ENCODE assay signal across 9 cellular contexts in the genomic region with DNA sequence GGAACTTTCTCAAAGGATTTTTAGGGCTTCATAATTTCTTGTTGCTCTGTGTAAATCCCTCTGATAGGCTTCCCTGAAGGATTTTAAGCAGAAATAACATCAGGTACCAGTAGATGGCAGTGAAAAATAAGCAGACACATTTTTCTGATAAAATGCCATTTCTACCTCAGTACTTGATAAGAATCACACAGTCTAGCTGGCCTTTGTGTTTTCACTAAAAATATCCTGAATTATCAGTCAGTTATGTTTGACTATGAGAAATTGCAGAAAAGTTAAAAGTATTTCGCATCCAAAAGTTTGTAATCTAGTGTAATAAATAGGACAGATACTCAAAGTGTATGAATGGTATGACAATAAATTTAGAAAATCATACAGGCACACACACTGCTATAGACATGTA.
DNase-seq lines count a peak whose midpoint lies in the region; ATAC-seq, FAIRE-seq and TF ChIP-seq lines count a peak whose summit lies in the region.
"Had no signal": no experiment of that assay in that cellular context is flagged by ENCODE, and none has a peak within 500 bp of the region (broad histone marks: within the 10 kb centered on the region; RNA-seq: fewer than 3 reads in every experiment).

No MANE protein-coding gene starts in this region.

- H3K36me3 ChIP-seq in PC-3 (ENCODE audit: low read depth, low read length) (peaks cover 4% of the 10 kb centered on the region; the same call in 1 of the 2 replicates), stomach (peaks cover 3 to 13% (median 10%) of the 10 kb centered on the region in 4 donors)

- no peaks in the 10 kb centered on the region for H3F3A ChIP-seq in PC-3 (ENCODE audit: low read length, unreplicated experiment)

- no peaks in the 10 kb centered on the region for H3K9me3 ChIP-seq in PC-3 (ENCODE audit: low read length)
- peaks cover 0 to 3% (median 0%) of the 10 kb centered on the region in 4 donors for H3K9me3 ChIP-seq in stomach
- H3K9me3 ChIP-seq in T-helper 17 cell (ENCODE audit: control insufficient read depth, low read length, poor library complexity, severe bottlenecking), result no peaks in the 10 kb centered on the region

- peak; percentile 94 for FAIRE-seq in H54 (lab: Jason Lieb, UNC)

- H3K9ac ChIP-seq in PC-3 (ENCODE audit: low read length), result no peak overlapping the region

- POLR2A ChIA-PET in PC-3 (lab: Charles Lee; ENCODE audit: unreplicated experiment), result no interaction called here

- peak; percentile 16 for DNase-seq in COR-L47 (lab: John Stamatoyannopoulos, UW)
- DNase-seq in H54 (ENCODE audit: insufficient read length, low spot score), result no peak
- DNase-seq in PC-3, result peak; percentile 61
- DNase-seq in fibroblast of peridontal ligament (ENCODE audit: extremely low read depth), result peak; percentile 79
- no peak for DNase-seq in stomach
- no peak for DNase-seq in T-helper 17 cell
- DNase-seq in NCI-H146 treated with DMSO at 0.1 percent for 48 hours (lab: John Stamatoyannopoulos, UW; ENCODE audit: unreplicated experiment), result no peak

- H3K4me3 ChIP-seq in PC-3 (ENCODE audit: low read length) (no peak overlapping the region), stomach (no peak overlapping the region)

- TF ChIP-seq POLR2A in H54 (IDR thresholded peaks at IDR 0.05; ENCODE audit: low read depth, low read length) (no peak), stomach (IDR thresholded peaks at IDR 0.05) (no peak)

- H3K27ac Mint-ChIP-seq in T-helper 17 cell, result no peak overlapping the region

- no peak overlapping the region for H3K27ac ChIP-seq in PC-3 (ENCODE audit: low read length)
- no peak overlapping the region for H3K27ac ChIP-seq in stomach
- H3K27ac ChIP-seq: HL-60 had no signal

- ATAC-seq in PC-3 (peak; percentile 49; the same call in 1 of the 2 replicates), T-helper 17 cell (no peak), HG02981 (IDR thresholded peaks at IDR 0.05; ENCODE audit: unreplicated experiment) (no peak)

- no peaks in the 10 kb centered on the region for H3K4me1 ChIP-seq in PC-3 (ENCODE audit: insufficient read depth, low read length)
- peaks cover 0 to 6% (median 0%) of the 10 kb centered on the region in 4 donors for H3K4me1 ChIP-seq in stomach

- CTCF ChIA-PET in PC-3 (lab: Charles Lee), result interaction anchor here (0.6 kb wide), 1 partner anchor 17 kb away, joined by 3 read pairs; no protein-coding TSS in a partner anchor

- H3K4me3 Mint-ChIP-seq in T-helper 17 cell, result no peak overlapping the region

- H4K20me1 ChIP-seq in PC-3 (ENCODE audit: low read length), result no peaks in the 10 kb centered on the region

- no peak overlapping the region for H3K4me2 ChIP-seq in PC-3 (ENCODE audit: low read length)

- TF ChIP-seq CTCF in PC-3 (conservative IDR thresholded peaks at IDR 0.05; ENCODE audit: low read depth, low read length) (peak; percentile 76), stomach (IDR thresholded peaks at IDR 0.05) (peak in 5 of 7 experiments; percentile 21 to 44 (median 35))

- peaks cover 3% of the 10 kb centered on the region for H3K4me1 Mint-ChIP-seq in T-helper 17 cell

- H3K27me3 ChIP-seq in PC-3 (ENCODE audit: low read length) (no peaks in the 10 kb centered on the region), stomach (no peaks in the 10 kb centered on the region)

- H3K79me2 ChIP-seq in PC-3 (ENCODE audit: low read length), result no peaks in the 10 kb centered on the region

- no peak for TF ChIP-seq EP300 in stomach (IDR thresholded peaks at IDR 0.05)

- H2AFZ ChIP-seq in PC-3 (ENCODE audit: low read length), result no peak overlapping the region

- no peaks in the 10 kb centered on the region for H3K9me2 ChIP-seq in PC-3 (replicated peaks; ENCODE audit: low read length)

- intact Hi-C loops in PC-3 (cut with micrococcal nuclease), result loop anchor here (2.0 to 5.0 kb wide), 2 partner anchors 138 to 196 kb away; no protein-coding TSS in a partner anchor
- intact Hi-C loops in stomach (cut with DNase I; ENCODE audit: low total_unique reads), result no loop called here

- H3K27me3 Mint-ChIP-seq in T-helper 17 cell, result no peaks in the 10 kb centered on the region

- WGBS in stomach, 5 donors, result 44 to 64% (median 61%) methylated on average over 1 of the region's 1 CpG

- no peaks in the 10 kb centered on the region for H3K36me3 Mint-ChIP-seq in T-helper 17 cell (ENCODE audit: low read depth)

- BruUV-seq in PC-3 (replicated peaks; lab: Mats Ljungman, UMichigan), result no TSS peak

Comparison
In these comparisons a context has a peak if more than half of its experiments do, and no peak if none do; other contexts are left out.
1. DNase-seq: peak in COR-L47 (single experiment), PC-3 (single experiment) and fibroblast of peridontal ligament (single experiment); none in H54 (single experiment), stomach (single experiment), T-helper 17 cell (0 of 3) and NCI-H146 treated with DMSO at 0.1 percent for 48 hours (single experiment).